Comparison of ENCODE assay signal across 1 cellular context in the genomic region with DNA sequence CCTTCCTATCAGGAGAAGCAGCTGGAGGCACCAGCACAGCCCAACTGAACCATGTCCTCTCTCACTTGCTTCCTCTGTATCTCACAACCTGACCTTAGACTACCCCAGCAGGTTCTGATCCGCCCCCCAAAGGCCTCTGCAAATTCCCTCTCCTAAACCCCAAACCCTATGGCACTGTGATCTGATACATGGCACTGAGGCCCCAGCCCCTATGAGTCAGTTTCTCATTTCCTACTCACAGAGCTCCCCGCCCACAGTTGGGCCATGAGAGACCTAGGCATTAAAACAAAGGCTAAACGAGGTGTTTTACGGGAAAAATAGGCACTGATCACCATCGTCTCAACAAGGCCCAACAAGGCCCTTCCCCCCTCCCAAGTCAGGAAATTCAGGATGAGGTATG.
TF ChIP-seq lines count a peak whose summit lies in the region.

No MANE protein-coding gene starts in this region.

TF ChIP-seq in GM12878, 131 proteins besides CTCF, POLR2A, EP300 and RAD21 (continued from another document):
- TF ChIP-seq PML (IDR thresholded peaks at IDR 0.05; ENCODE audit: low read length) (no peak), NBN (IDR thresholded peaks at IDR 0.05) (no peak), MEF2A (IDR thresholded peaks at IDR 0.05; ENCODE audit: insufficient read depth, low read depth, low read length) (no peak), KAT2A (conservative IDR thresholded peaks at IDR 0.05; ENCODE audit: control insufficient read depth, low read depth, low read length) (no peak), NKRF (conservative IDR thresholded peaks at IDR 0.05) (no peak), CBFB (IDR thresholded peaks at IDR 0.05; ENCODE audit: low read depth) (no peak), NR2C1 (IDR thresholded peaks at IDR 0.05) (no peak), ZZZ3 (IDR thresholded peaks at IDR 0.05; ENCODE audit: control insufficient read depth, insufficient read length, low read depth) (no peak), EED (IDR thresholded peaks at IDR 0.05; ENCODE audit: low read depth) (no peak), FOXM1 (IDR thresholded peaks at IDR 0.05; ENCODE audit: low read depth, low read length) (no peak), CBX5 (IDR thresholded peaks at IDR 0.05; ENCODE audit: low read depth) (no peak)
- TF ChIP-seq, protein P1, sequence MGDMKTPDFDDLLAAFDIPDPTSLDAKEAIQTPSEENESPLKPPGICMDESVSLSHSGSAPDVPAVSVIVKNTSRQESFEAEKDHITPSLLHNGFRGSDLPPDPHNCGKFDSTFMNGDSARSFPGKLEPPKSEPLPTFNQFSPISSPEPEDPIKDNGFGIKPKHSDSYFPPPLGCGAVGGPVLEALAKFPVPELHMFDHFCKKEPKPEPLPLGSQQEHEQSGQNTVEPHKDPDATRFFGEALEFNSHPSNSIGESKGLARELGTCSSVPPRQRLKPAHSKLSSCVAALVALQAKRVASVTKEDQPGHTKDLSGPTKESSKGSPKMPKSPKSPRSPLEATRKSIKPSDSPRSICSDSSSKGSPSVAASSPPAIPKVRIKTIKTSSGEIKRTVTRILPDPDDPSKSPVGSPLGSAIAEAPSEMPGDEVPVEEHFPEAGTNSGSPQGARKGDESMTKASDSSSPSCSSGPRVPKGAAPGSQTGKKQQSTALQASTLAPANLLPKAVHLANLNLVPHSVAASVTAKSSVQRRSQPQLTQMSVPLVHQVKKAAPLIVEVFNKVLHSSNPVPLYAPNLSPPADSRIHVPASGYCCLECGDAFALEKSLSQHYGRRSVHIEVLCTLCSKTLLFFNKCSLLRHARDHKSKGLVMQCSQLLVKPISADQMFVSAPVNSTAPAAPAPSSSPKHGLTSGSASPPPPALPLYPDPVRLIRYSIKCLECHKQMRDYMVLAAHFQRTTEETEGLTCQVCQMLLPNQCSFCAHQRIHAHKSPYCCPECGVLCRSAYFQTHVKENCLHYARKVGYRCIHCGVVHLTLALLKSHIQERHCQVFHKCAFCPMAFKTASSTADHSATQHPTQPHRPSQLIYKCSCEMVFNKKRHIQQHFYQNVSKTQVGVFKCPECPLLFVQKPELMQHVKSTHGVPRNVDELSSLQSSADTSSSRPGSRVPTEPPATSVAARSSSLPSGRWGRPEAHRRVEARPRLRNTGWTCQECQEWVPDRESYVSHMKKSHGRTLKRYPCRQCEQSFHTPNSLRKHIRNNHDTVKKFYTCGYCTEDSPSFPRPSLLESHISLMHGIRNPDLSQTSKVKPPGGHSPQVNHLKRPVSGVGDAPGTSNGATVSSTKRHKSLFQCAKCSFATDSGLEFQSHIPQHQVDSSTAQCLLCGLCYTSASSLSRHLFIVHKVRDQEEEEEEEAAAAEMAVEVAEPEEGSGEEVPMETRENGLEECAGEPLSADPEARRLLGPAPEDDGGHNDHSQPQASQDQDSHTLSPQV (IDR thresholded peaks at IDR 0.05): no peak
